1 cellular context compared by ENCODE assay signal in the genomic region with DNA sequence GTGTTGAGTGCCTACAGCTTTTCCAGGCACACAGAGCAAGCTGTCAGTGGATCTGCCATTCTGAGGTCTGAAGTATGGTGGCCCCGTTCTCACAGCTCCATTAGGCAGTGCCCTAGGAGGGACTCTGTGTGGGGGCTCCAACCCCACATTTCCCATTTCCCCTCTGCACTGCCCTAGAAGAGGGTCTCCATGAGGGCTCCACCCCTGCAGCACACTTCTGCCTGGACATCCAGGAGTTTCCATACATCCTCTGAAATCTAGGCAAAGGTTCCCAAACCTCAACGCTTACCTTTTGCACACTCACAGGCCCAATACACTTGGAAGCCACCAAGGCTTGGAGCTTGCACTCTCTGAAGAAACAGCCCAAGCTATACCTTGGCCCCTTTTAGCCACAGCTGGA.
TF ChIP-seq lines count a peak whose summit lies in the region.

No MANE protein-coding gene starts in this region.

TF ChIP-seq in HepG2, 621 proteins besides CTCF, POLR2A, EP300 and RAD21 (continued from another document):
- TF ChIP-seq, protein P1, sequence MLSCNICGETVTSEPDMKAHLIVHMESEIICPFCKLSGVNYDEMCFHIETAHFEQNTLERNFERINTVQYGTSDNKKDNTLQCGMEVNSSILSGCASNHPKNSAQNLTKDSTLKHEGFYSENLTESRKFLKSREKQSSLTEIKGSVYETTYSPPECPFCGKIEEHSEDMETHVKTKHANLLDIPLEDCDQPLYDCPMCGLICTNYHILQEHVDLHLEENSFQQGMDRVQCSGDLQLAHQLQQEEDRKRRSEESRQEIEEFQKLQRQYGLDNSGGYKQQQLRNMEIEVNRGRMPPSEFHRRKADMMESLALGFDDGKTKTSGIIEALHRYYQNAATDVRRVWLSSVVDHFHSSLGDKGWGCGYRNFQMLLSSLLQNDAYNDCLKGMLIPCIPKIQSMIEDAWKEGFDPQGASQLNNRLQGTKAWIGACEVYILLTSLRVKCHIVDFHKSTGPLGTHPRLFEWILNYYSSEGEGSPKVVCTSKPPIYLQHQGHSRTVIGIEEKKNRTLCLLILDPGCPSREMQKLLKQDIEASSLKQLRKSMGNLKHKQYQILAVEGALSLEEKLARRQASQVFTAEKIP (CRISPR knock-in tag; IDR thresholded peaks at IDR 0.05; ENCODE audit: borderline replicate concordance) = no peak
- TF ChIP-seq, protein P2, sequence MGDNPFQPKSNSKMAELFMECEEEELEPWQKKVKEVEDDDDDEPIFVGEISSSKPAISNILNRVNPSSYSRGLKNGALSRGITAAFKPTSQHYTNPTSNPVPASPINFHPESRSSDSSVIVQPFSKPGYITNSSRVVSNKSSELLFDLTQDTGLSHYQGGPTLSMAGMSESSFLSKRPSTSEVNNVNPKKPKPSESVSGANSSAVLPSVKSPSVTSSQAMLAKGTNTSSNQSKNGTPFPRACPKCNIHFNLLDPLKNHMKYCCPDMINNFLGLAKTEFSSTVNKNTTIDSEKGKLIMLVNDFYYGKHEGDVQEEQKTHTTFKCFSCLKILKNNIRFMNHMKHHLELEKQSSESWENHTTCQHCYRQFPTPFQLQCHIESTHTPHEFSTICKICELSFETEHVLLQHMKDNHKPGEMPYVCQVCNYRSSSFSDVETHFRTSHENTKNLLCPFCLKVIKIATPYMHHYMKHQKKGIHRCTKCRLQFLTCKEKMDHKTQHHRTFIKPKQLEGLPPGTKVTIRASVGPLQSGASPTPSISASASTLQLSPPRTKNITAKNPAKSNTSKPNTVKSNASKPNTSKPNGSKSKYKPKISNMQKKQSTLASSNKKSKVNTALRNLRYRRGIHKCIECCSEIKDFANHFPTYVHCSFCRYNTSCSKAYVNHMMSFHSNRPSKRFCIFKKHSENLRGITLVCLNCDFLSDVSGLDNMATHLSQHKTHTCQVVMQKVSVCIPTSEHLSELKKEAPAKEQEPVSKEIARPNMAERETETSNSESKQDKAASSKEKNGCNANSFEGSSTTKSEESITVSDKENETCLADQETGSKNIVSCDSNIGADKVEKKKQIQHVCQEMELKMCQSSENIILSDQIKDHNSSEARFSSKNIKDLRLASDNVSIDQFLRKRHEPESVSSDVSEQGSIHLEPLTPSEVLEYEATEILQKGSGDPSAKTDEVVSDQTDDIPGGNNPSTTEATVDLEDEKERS (CRISPR knock-in tag; IDR thresholded peaks at IDR 0.05) = peak; percentile 92
- TF ChIP-seq, protein P3, sequence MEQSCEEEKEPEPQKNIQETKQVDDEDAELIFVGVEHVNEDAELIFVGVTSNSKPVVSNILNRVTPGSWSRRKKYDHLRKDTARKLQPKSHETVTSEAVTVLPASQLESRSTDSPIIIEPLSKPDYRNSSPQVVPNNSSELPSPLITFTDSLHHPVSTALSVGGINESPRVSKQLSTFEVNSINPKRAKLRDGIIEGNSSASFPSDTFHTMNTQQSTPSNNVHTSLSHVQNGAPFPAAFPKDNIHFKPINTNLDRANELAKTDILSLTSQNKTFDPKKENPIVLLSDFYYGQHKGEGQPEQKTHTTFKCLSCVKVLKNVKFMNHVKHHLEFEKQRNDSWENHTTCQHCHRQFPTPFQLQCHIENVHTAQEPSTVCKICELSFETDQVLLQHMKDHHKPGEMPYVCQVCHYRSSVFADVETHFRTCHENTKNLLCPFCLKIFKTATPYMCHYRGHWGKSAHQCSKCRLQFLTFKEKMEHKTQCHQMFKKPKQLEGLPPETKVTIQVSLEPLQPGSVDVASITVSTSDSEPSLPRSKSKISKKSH (CRISPR knock-in tag; IDR thresholded peaks at IDR 0.05; ENCODE audit: borderline replicate concordance) = peak; percentile 90
- TF ChIP-seq GPN1 (CRISPR knock-in tag; IDR thresholded peaks at IDR 0.05; ENCODE audit: borderline replicate concordance) = no peak
TF ChIP-seq in HepG2: peak in this region for 3.
